21 cellular contexts compared by ENCODE assay signal in genomic region chr14:54822685-54823084, GRCh38.
A peak's percentile ranks its signal among the peaks of the same experiment; 100 is the strongest.
DNase-seq lines count a peak whose midpoint lies in the region; ATAC-seq, FAIRE-seq and TF ChIP-seq lines count a peak whose summit lies in the region.
"Had no signal": no experiment of that assay in that cellular context is flagged by ENCODE, and none has a peak within 500 bp of the region (broad histone marks: within the 10 kb centered on the region; RNA-seq: fewer than 3 reads in every experiment).

No MANE protein-coding gene starts in this region.

- FAIRE-seq in A549 (lab: Jason Lieb, UNC) = no peak
- FAIRE-seq: GM12891, GM18507, H54 had no signal

- TF ChIP-seq POLR2A in A549 (IDR thresholded peaks at IDR 0.05; ENCODE audit: low read length) = no peak

- H3K4me2 ChIP-seq in A549 (no peak overlapping the region), Karpas-422 (ENCODE audit: low read depth, low read length, poor library complexity, severe bottlenecking) (no peak overlapping the region)

- no peak for TF ChIP-seq RAD21 in A549 (conservative IDR thresholded peaks at IDR 0.05 in 1 of 2, IDR thresholded peaks at IDR 0.05 in 1 of 2)

- H3K9me3 ChIP-seq in A549 (peaks cover 28% of the 10 kb centered on the region; the same call in 2 of the 3 replicates), Karpas-422 (ENCODE audit: low read length) (peaks cover 22% of the 10 kb centered on the region)
- H3K9me3 ChIP-seq: HAP-1 had no signal

- CTCF ChIA-PET in A549 (lab: Yijun Ruan, JAX) = interaction anchor here (10.9 kb wide), 1 partner anchor 17 kb away, joined by 98 read pairs; no protein-coding TSS in a partner anchor
- CTCF ChIA-PET in HEK293T (lab: Yijun Ruan, JAX) = interaction anchor here (0.6 kb wide), 1 partner anchor 48 kb away, joined by 3 read pairs; no protein-coding TSS in a partner anchor

- TF ChIP-seq EP300 in A549 (IDR thresholded peaks at IDR 0.05) = no peak

- peaks cover 18% of the 10 kb centered on the region; the same call in 1 of the 2 replicates for H3K36me3 ChIP-seq in Karpas-422 (ENCODE audit: insufficient read depth, low read length)
- H3K36me3 ChIP-seq: HAP-1 had no signal

- H3K27ac ChIP-seq in A549 (no peak overlapping the region), Karpas-422 (ENCODE audit: low read length) (peak overlapping the region; percentile 3; the same call in 1 of the 2 replicates)

- no peak for ATAC-seq in A549
- no peak for ATAC-seq in HG03571 (IDR thresholded peaks at IDR 0.05; ENCODE audit: unreplicated experiment)

- no peaks in the 10 kb centered on the region for H3K9me2 ChIP-seq in Karpas-422 (replicated peaks; ENCODE audit: insufficient read depth, low read length)

- no peaks in the 10 kb centered on the region for H3K4me1 ChIP-seq in A549
- peaks cover 8% of the 10 kb centered on the region for H3K4me1 ChIP-seq in Karpas-422 (ENCODE audit: low read length)
- H3K4me1 ChIP-seq: HAP-1 had no signal

- DNase-seq in NCI-H2171 treated with DMSO at 0.1 percent for 48 hours (lab: John Stamatoyannopoulos, UW) (peak; percentile 6), NCI-H2171 (lab: John Stamatoyannopoulos, UW) (no peak), A549 (ENCODE audit: low read depth in 1 of 2, low spot score in 1 of 2) (no peak), Karpas-422 (no peak), islet precursor cell (peak; percentile 25), OCI-M1 (lab: John Stamatoyannopoulos, UW) (no peak), HEK293T (ENCODE audit: extremely low spot score) (no peak)
- DNase-seq: 8988T; C1 segment of cervical spinal cord; Calu3; CD4-positive, alpha-beta memory T cell; COR-L47; DMS53; DMS79 treated with DMSO at 0.1 percent for 48 hours; GF-D8; GOT3 had no signal

- H3K9ac ChIP-seq in Karpas-422 (ENCODE audit: low read length) = no peak overlapping the region

- TF ChIP-seq CTCF in A549 (IDR thresholded peaks at IDR 0.05) = no peak

- H3K27me3 ChIP-seq in Karpas-422 (ENCODE audit: low read length) = no peaks in the 10 kb centered on the region

- H3K79me2 ChIP-seq in Karpas-422 (ENCODE audit: low read length) = no peaks in the 10 kb centered on the region

- no peak overlapping the region for H2AFZ ChIP-seq in Karpas-422 (ENCODE audit: low read length)

- no peak overlapping the region for H3K4me3 ChIP-seq in A549
- no peak overlapping the region for H3K4me3 ChIP-seq in Karpas-422 (ENCODE audit: low read length)
- H3K4me3 ChIP-seq: HAP-1 had no signal

- H4K20me1 ChIP-seq in Karpas-422 (ENCODE audit: insufficient read depth, low read depth, low read length) = no peaks in the 10 kb centered on the region

- POLR2A ChIA-PET in A549 (lab: Yijun Ruan, JAX) (no interaction called here), HEK293T (lab: Yijun Ruan, JAX) (no interaction called here)

TF ChIP-seq in A549, 52 proteins besides CTCF, POLR2A, EP300 and RAD21:
- no peak for TF ChIP-seq BHLHE40 (IDR thresholded peaks at IDR 0.05; ENCODE audit: low read depth, low read length)
- no peak for TF ChIP-seq CBX8 (IDR thresholded peaks at IDR 0.05)
- peak; percentile 57 for TF ChIP-seq MAFK (IDR thresholded peaks at IDR 0.05; ENCODE audit: partially characterized antibody)

TF ChIP-seq in HEK293T, 16 proteins besides CTCF, POLR2A, EP300 and RAD21:
- no peak for TF ChIP-seq ZNF384 (IDR thresholded peaks at IDR 0.05)
- no peak for TF ChIP-seq PKNOX1 (IDR thresholded peaks at IDR 0.05)
- TF ChIP-seq SP1 (IDR thresholded peaks at IDR 0.05) = no peak
- TF ChIP-seq FOXA1 (IDR thresholded peaks at IDR 0.05) = no peak
- no peak for TF ChIP-seq NFRKB (IDR thresholded peaks at IDR 0.05)

Comparison
In these comparisons a context has a peak if more than half of its experiments do, and no peak if none do; other contexts are left out.
1. DNase-seq: peak in NCI-H2171 treated with DMSO at 0.1 percent for 48 hours (single experiment) and islet precursor cell (single experiment); none in NCI-H2171 (single experiment), A549 (0 of 2), Karpas-422 (single experiment), OCI-M1 (single experiment) and HEK293T (single experiment).